ENCODE assay signal across 8 cellular contexts in the genomic region with DNA sequence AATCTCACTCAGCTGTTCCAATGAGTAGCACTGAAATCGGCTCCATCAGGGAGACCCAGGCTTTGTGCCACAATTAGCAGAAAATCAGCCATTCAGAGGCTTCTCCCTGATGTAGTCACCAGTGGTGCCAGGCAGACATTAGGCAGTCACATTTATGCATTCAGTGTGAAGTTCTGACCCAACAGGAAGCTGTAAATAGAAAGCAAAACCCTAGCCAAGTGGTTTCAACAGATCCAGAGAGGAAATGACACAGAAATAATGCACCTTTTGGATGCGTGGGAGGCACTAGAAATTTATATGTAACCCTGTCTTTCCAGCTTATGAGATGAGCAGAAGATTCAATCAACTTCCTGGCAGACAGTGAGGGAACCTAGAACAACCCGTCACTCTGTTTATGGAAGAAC.
DNase-seq lines count a peak whose midpoint lies in the region; ATAC-seq, FAIRE-seq and TF ChIP-seq lines count a peak whose summit lies in the region.

No MANE protein-coding gene starts in this region.

- no peak for TF ChIP-seq POLR2A in GM12891 (IDR thresholded peaks at IDR 0.05; ENCODE audit: low read depth, low read length)

- peaks cover 0 to 5% (median 0%) of the 10 kb centered on the region in 3 donors for H3K36me3 Mint-ChIP-seq in naive thymus-derived CD8-positive, alpha-beta T cell

- H3K9me3 ChIP-seq in left ventricle myocardium inferior (replicated peaks): no peaks in the 10 kb centered on the region

- POLR2A ChIA-PET in naive thymus-derived CD8-positive, alpha-beta T cell (lab: Charles Lee): no interaction called here

- H3K36me3 ChIP-seq in left ventricle myocardium inferior: no peaks in the 10 kb centered on the region

- H3K27ac Mint-ChIP-seq in naive thymus-derived CD8-positive, alpha-beta T cell: no peak overlapping the region

- no peak for DNase-seq in GM12891 (ENCODE audit: insufficient read length, low spot score)
- DNase-seq in RKO (ENCODE audit: low spot score): peak; percentile 51
- no peak for DNase-seq in left ventricle myocardium inferior
- DNase-seq in DMS79 treated with DMSO at 0.1 percent for 48 hours (lab: John Stamatoyannopoulos, UW): no peak
- DNase-seq in NCI-H1105 (lab: John Stamatoyannopoulos, UW): no peak
- DNase-seq in D341Med (ENCODE audit: low spot score): no peak
- DNase-seq in naive thymus-derived CD8-positive, alpha-beta T cell: no peak

- no peaks in the 10 kb centered on the region for H3K27me3 ChIP-seq in left ventricle myocardium inferior (ENCODE audit: low read depth)

- H3K4me3 ChIP-seq in left ventricle myocardium inferior: peak overlapping the region; percentile 6

- no peaks in the 10 kb centered on the region for H3K27me3 Mint-ChIP-seq in naive thymus-derived CD8-positive, alpha-beta T cell

- H3K9me3 Mint-ChIP-seq in naive thymus-derived CD8-positive, alpha-beta T cell: peaks cover 0 to 20% (median 11%) of the 10 kb centered on the region in 9 donors

- intact Hi-C loops in left ventricle myocardium inferior (cut with micrococcal nuclease): no loop called here

- H3K27ac ChIP-seq in left ventricle myocardium inferior (replicated peaks): peak overlapping the region; percentile 85

- peak; percentile 72 for ATAC-seq in HG02623 (IDR thresholded peaks at IDR 0.05; ENCODE audit: unreplicated experiment)
- no peak for ATAC-seq in naive thymus-derived CD8-positive, alpha-beta T cell

- TF ChIP-seq CTCF in left ventricle myocardium inferior (IDR thresholded peaks at IDR 0.05; ENCODE audit: borderline replicate concordance): no peak

- no peaks in the 10 kb centered on the region for H3K4me1 Mint-ChIP-seq in naive thymus-derived CD8-positive, alpha-beta T cell

- peaks cover 60% of the 10 kb centered on the region for H3K4me1 ChIP-seq in left ventricle myocardium inferior

- H3K4me3 Mint-ChIP-seq in naive thymus-derived CD8-positive, alpha-beta T cell: no peak overlapping the region

- FAIRE-seq in GM12891 (lab: Jason Lieb, UNC): no peak

TF ChIP-seq in GM12891, 5 proteins besides CTCF, POLR2A, EP300 and RAD21:
- TF ChIP-seq SPI1 (IDR thresholded peaks at IDR 0.05; ENCODE audit: low read depth, low read length) (0 out of 2 replicates have a peak, but pooled peaks have one; percentile 16), PAX5 (IDR thresholded peaks at IDR 0.05; ENCODE audit: insufficient read depth, low read length, severe bottlenecking) (no peak)
